ENCODE assay signal across 6 cellular contexts in the genomic region with DNA sequence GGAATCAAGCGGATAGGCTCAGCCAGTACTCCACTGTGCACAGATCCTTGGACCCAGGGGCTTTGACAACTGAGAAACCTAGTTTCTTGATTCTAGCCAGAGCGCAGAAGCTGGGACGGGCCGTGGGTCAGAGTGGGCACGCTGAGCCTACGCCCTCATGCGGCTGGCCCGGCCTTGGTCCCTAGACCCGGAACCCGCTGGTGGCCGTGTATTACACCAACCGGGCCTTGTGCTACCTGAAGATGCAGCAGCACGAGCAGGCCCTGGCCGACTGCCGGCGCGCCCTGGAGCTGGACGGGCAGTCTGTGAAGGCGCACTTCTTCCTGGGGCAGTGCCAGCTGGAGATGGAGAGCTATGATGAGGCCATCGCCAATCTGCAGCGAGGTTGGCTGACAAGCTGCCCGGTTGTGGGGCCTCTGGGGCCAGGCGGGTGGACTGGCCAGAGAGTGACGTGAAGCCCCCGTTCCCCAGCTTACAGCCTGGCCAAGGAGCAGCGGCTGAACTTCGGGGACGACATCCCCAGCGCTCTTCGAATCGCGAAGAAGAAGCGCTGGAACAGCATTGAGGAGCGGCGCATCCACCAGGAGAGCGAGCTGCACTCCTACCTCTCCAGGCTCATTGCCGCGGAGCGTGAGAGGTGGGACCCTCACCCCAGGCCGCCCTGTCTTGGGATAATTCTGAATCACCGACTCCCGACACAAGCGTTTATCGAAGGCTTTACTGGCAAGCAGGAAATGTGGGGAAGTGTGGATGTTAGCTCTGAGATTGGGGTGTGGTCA. TPM values are rescaled to one million over a fixed set of nuclear protein-coding genes. Genes with fewer than 3 reads are reported as not detected.
DNase-seq lines count a peak whose midpoint lies in the region; TF ChIP-seq lines count a peak whose summit lies in the region.

No MANE protein-coding gene starts in this region.

- peak overlapping the region; percentile 63 for H3K27ac ChIP-seq in OCI-LY7 (ENCODE audit: low read depth, low read length, poor library complexity, severe bottlenecking)
- H3K27ac ChIP-seq in fibroblast of lung (ENCODE audit: insufficient read depth, low read length), result peak overlapping the region; percentile 73

- intact Hi-C loops in OCI-LY7 (cut with micrococcal nuclease; ENCODE audit: unreplicated experiment), result loop anchor here (5.0 kb wide), 1 partner anchor 41 kb away; the partner anchor contains the start of gene ANTKMT

- H3K4me2 ChIP-seq in OCI-LY7 (ENCODE audit: low read length), result peak overlapping the region; percentile 88
- peak overlapping the region; percentile 99 for H3K4me2 ChIP-seq in fibroblast of lung (ENCODE audit: extremely low read depth, insufficient read depth, low read length)

- H3K36me3 ChIP-seq in OCI-LY7 (ENCODE audit: insufficient read depth, low read length) (peaks cover 35% of the 10 kb centered on the region), fibroblast of lung (ENCODE audit: control insufficient read depth, insufficient read depth, low read length) (peaks cover 27% of the 10 kb centered on the region)

- peak overlapping the region; percentile 78 for H3K9ac ChIP-seq in fibroblast of lung (ENCODE audit: insufficient read depth, low read length)

- H3K79me2 ChIP-seq in OCI-LY7 (ENCODE audit: insufficient read depth, low read depth, low read length), result peaks cover 25% of the 10 kb centered on the region; the same call in 1 of the 2 replicates
- H3K79me2 ChIP-seq in fibroblast of lung (ENCODE audit: control insufficient read depth, insufficient read depth, low read length), result peaks cover 31% of the 10 kb centered on the region

- peak overlapping the region; percentile 82 for H3K4me3 ChIP-seq in OCI-LY7 (ENCODE audit: low read depth, low read length, poor library complexity, severe bottlenecking)
- peak overlapping the region; percentile 72 to 88 (median 85) for H3K4me3 ChIP-seq in fibroblast of lung (replicated peaks in 1 of 4; ENCODE audit: control extremely low read depth in 1 of 4, insufficient read depth in 1 of 4, low read depth in 3 of 4, low read length in 4 of 4)

- TF ChIP-seq CTCF in GM10248 (IDR thresholded peaks at IDR 0.05; ENCODE audit: control extremely low read depth, extremely low read depth, low read depth, missing control alignments) (peak; percentile 32), OCI-LY7 (conservative IDR thresholded peaks at IDR 0.05; ENCODE audit: low read length) (peak; percentile 47; the same call in 1 of the 2 replicates), fibroblast of lung (conservative IDR thresholded peaks at IDR 0.05 in 1 of 2, IDR thresholded peaks at IDR 0.05 in 1 of 2; ENCODE audit: low read depth in 1 of 2, low read length in 2 of 2) (peak in 1 of 2 donors; percentile 13)

- H2AFZ ChIP-seq in OCI-LY7 (ENCODE audit: low read length) (no peak overlapping the region), fibroblast of lung (ENCODE audit: low read length) (no peak overlapping the region)

- POLR2A ChIA-PET in GM10248 (lab: Yijun Ruan, JAX) (interaction anchor here (0.7 to 1.2 kb wide), 3 partner anchors 14 to 1474 kb away, joined by 3 to 7 read pairs (median 4); partner anchors contain the start of genes RHOT2 and TRAF7), OCI-LY7 (lab: Charles Lee) (no interaction called here)

- H4K20me1 ChIP-seq in OCI-LY7 (ENCODE audit: insufficient read depth, low read length), result peaks cover 5% of the 10 kb centered on the region; the same call in 1 of the 2 replicates
- no peaks in the 10 kb centered on the region for H4K20me1 ChIP-seq in fibroblast of lung (ENCODE audit: control insufficient read depth, extremely low read depth, insufficient read depth, low read length)

- H3K27me3 ChIP-seq in fibroblast of lung (ENCODE audit: control insufficient read depth, insufficient read depth, low read length), result no peaks in the 10 kb centered on the region

- no peaks in the 10 kb centered on the region for H3K9me2 ChIP-seq in OCI-LY7 (ENCODE audit: insufficient read depth, low read length)

- no TSS peak for BruUV-seq in OCI-LY7 (replicated peaks; lab: Mats Ljungman, UMichigan)

- no peak for DNase-seq in GM10248 (ENCODE audit: extremely low spot score)
- peak; percentile 58 for DNase-seq in OCI-LY7 (ENCODE audit: low spot score)
- peak; percentile 57 to 58 for DNase-seq in fibroblast of lung (ENCODE audit: low read depth in 2 of 2)
- peak; percentile 43 for DNase-seq in stromal cell of bone marrow (ENCODE audit: low read depth)
- no peak for DNase-seq in GM19240 (ENCODE audit: insufficient read length, low spot score)
- no peak for DNase-seq in SHP77 (lab: John Stamatoyannopoulos, UW)

- H3K4me1 ChIP-seq in OCI-LY7 (ENCODE audit: insufficient read depth, low read length, poor library complexity, severe bottlenecking) (peaks cover 40% of the 10 kb centered on the region), fibroblast of lung (ENCODE audit: control insufficient read depth, extremely low read depth, insufficient read depth, low read length) (peaks cover 18% of the 10 kb centered on the region)

- no peaks in the 10 kb centered on the region for H3K9me3 ChIP-seq in OCI-LY7 (ENCODE audit: low read length)
- no peaks in the 10 kb centered on the region for H3K9me3 ChIP-seq in fibroblast of lung (ENCODE audit: control insufficient read depth, insufficient read depth, low read depth, low read length)

- CTCF ChIA-PET in GM10248 (lab: Yijun Ruan, JAX), result interaction anchor here (0.7 to 4.6 kb wide), 8 partner anchors 13 to 105 kb away, joined by 3 to 28 read pairs (median 4); partner anchors contain the start of genes RHOT2 and WDR90
- CTCF ChIA-PET in OCI-LY7 (lab: Charles Lee; ENCODE audit: unreplicated experiment), result interaction anchor here (0.6 to 1.0 kb wide), 2 partner anchors 9 to 92 kb away, joined by 3 to 4 read pairs; partner anchors contain the start of gene WDR24

RNA-seq across cellular contexts. Expression of gene STUB1, which starts 0.9 kb away (rescaled TPM):
- 85.5 and 111 TPM in 2 replicates for total RNA-seq in OCI-LY7 (2014; rRNA removed; shearing (Covaris generic))
- total RNA-seq in OCI-LY7 (2022), result 72.4 and 78.6 TPM in 2 replicates
- total RNA-seq in fibroblast of lung, result 114 and 133 TPM in 2 replicates
- polyA plus RNA-seq in fibroblast of lung, result 94.6 and 146 TPM in 2 replicates
- polyA plus RNA-seq in fibroblast of lung (2012), result 99.4 and 161 TPM in 2 replicates
- polyA minus RNA-seq in fibroblast of lung (ENCODE audit: low replicate concordance), result 143 and 175 TPM in 2 replicates

RNA-seq across cellular contexts. Expression of gene JMJD8, which starts 3.0 kb away (rescaled TPM):
- 70.6 and 82.3 TPM in 2 replicates for total RNA-seq in OCI-LY7 (2014; rRNA removed; shearing (Covaris generic))
- total RNA-seq in OCI-LY7 (2022) (46.8 and 48.7 TPM in 2 replicates), fibroblast of lung (19.8 and 23.8 TPM in 2 replicates)
- 31.5 and 37.8 TPM in 2 replicates for polyA plus RNA-seq in fibroblast of lung
- 43.0 and 52.7 TPM in 2 replicates for polyA plus RNA-seq in fibroblast of lung (2012)
- 49.5 and 60.5 TPM in 2 replicates for polyA minus RNA-seq in fibroblast of lung (ENCODE audit: low replicate concordance)

RNA-seq across cellular contexts. Expression of gene RHBDL1, which starts 5.7 kb away (rescaled TPM):
- total RNA-seq in OCI-LY7 (2014; rRNA removed; shearing (Covaris generic)), result 3.8 and 4.2 TPM in 2 replicates
- total RNA-seq in OCI-LY7 (2022) (3.6 and 4.2 TPM in 2 replicates), fibroblast of lung (2.6 and 7.1 TPM in 2 replicates)
- 0.76 and 1.4 TPM in 2 replicates for polyA plus RNA-seq in fibroblast of lung
- polyA plus RNA-seq in fibroblast of lung (2012), result 1.4 and 2.8 TPM in 2 replicates
- polyA minus RNA-seq in fibroblast of lung (ENCODE audit: low replicate concordance), result 1.6 and 2.6 TPM in 2 replicates

RNA-seq across cellular contexts. Expression of gene WDR24, which starts 9.0 kb away (rescaled TPM):
- 10.3 and 11.6 TPM in 2 replicates for total RNA-seq in OCI-LY7 (2014; rRNA removed; shearing (Covaris generic))
- total RNA-seq in OCI-LY7 (2022), result 24.0 and 28.9 TPM in 2 replicates
- total RNA-seq in fibroblast of lung, result 5.6 and 6.1 TPM in 2 replicates
- polyA plus RNA-seq in fibroblast of lung, result 2.1 and 3.5 TPM in 2 replicates
- 6.4 and 9.8 TPM in 2 replicates for polyA plus RNA-seq in fibroblast of lung (2012)
- 10.2 and 15.5 TPM in 2 replicates for polyA minus RNA-seq in fibroblast of lung (ENCODE audit: low replicate concordance)

RNA-seq across cellular contexts. Expression of gene RHOT2, which starts 13.2 kb away (rescaled TPM):
- 129 and 136 TPM in 2 replicates for total RNA-seq in OCI-LY7 (2014; rRNA removed; shearing (Covaris generic))
- 129 and 133 TPM in 2 replicates for total RNA-seq in OCI-LY7 (2022)
- 27.7 and 29.6 TPM in 2 replicates for total RNA-seq in fibroblast of lung
- 35.4 and 39.7 TPM in 2 replicates for polyA plus RNA-seq in fibroblast of lung
- 49.7 and 60.2 TPM in 2 replicates for polyA plus RNA-seq in fibroblast of lung (2012)
- polyA minus RNA-seq in fibroblast of lung (ENCODE audit: low replicate concordance), result 36.3 and 40.9 TPM in 2 replicates

Comparison
In these comparisons a context has a peak if more than half of its experiments do, and no peak if none do; other contexts are left out.
1. DNase-seq: peak in OCI-LY7 (single experiment), fibroblast of lung (2 of 2) and stromal cell of bone marrow (single experiment); none in GM10248 (single experiment), GM19240 (single experiment) and SHP77 (0 of 2).